9 cellular contexts compared by ENCODE assay signal in the genomic region with DNA sequence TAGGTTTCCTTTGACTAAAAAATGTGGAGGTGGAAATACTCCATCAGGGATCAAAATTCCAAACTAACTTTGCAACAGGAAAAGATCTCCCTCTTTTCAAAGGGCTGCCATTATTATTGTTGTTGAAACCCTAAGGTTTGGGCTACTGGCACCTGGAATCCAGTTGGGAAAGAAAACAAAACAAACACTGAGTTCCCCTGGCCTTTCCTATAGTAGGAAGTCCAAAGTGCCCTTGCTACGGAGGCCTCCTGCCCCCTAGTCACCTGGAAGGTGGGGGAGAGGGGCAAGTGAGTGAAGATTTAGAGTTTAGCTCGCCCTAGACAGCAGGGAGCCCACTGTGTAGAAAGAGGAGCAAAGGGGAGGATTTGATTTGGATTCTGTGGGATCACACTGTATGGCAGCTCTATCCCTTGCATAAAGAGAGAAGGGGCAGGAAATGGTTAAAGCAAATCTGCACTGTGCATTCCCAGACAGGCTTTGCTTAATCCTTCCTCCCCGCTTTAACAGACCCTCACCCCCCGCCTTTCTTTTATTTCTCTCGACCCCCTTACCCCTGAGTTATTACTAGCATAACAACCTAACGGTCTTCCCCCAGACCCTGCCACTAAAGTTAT. TPM values are rescaled to one million over a fixed set of nuclear protein-coding genes. Genes with fewer than 3 reads are reported as not detected.
A peak's percentile ranks its signal among the peaks of the same experiment; 100 is the strongest.
DNase-seq lines count a peak whose midpoint lies in the region; ATAC-seq, FAIRE-seq and TF ChIP-seq lines count a peak whose summit lies in the region.
"Had no signal": no experiment of that assay in that cellular context is flagged by ENCODE, and none has a peak within 500 bp of the region (broad histone marks: within the 10 kb centered on the region; RNA-seq: fewer than 3 reads in every experiment).

No MANE protein-coding gene starts in this region.

- no peak overlapping the region for H2AK5ac ChIP-seq in H1 (ENCODE audit: low read depth, low read length)

- no peaks in the 10 kb centered on the region for H3K36me3 Mint-ChIP-seq in CD8-positive, alpha-beta T cell

- H3K23ac ChIP-seq in H1 (ENCODE audit: insufficient read length): no peak overlapping the region

- H3K9me3 ChIP-seq in CD8-positive, alpha-beta T cell (ENCODE audit: low read length): no peaks in the 10 kb centered on the region
- H3K9me3 ChIP-seq in MM.1S (replicated peaks; ENCODE audit: insufficient read depth, low read length): no peaks in the 10 kb centered on the region
- H3K9me3 ChIP-seq in H1 (ENCODE audit: insufficient read depth in 2 of 2, low read depth in 1 of 2, low read length in 1 of 2): no peaks in the 10 kb centered on the region
- H3K9me3 ChIP-seq in osteoblast (ENCODE audit: low read depth, low read length): no peaks in the 10 kb centered on the region
- H3K9me3 ChIP-seq: neutrophil had no signal

- peaks cover 64% of the 10 kb centered on the region for H3K27me3 Mint-ChIP-seq in CD8-positive, alpha-beta T cell (ENCODE audit: low read depth)

- H3K4me2 ChIP-seq in MM.1S (ENCODE audit: low read depth, low read length) (peak overlapping the region; percentile 93), H1 (ENCODE audit: insufficient read depth in 1 of 2, low read depth in 2 of 2, low read length in 2 of 2) (peak overlapping the region; percentile 98 to 100), osteoblast (ENCODE audit: insufficient read depth, low read length) (peak overlapping the region; percentile 99)

- H3K27ac Mint-ChIP-seq in CD8-positive, alpha-beta T cell: no peak overlapping the region

- intact Hi-C loops in CD8-positive, alpha-beta T cell (cut with DNase I, micrococcal nuclease): no loop called here

- no peak overlapping the region for H3K14ac ChIP-seq in H1 (ENCODE audit: insufficient read length)

- no peaks in the 10 kb centered on the region for H3K36me3 ChIP-seq in CD8-positive, alpha-beta T cell (ENCODE audit: insufficient read depth, low read length)
- H3K36me3 ChIP-seq in MM.1S (replicated peaks; ENCODE audit: insufficient read depth, low read length) (no peaks in the 10 kb centered on the region), H1 (ENCODE audit: control insufficient read depth in 2 of 4, insufficient read depth in 4 of 4, low read length in 3 of 4) (no peaks in the 10 kb centered on the region), osteoblast (ENCODE audit: insufficient read depth, low read length) (no peaks in the 10 kb centered on the region)
- H3K36me3 ChIP-seq: neutrophil had no signal

- H3K9ac ChIP-seq in MM.1S (ENCODE audit: low read length): no peak overlapping the region; the same call in 1 of the 2 replicates
- H3K9ac ChIP-seq in H1 (replicated peaks in 1 of 4; ENCODE audit: extremely low read depth in 1 of 4, low read depth in 3 of 4, low read length in 3 of 4): no peak overlapping the region

- H3K9me2 ChIP-seq in MM.1S (replicated peaks; ENCODE audit: insufficient read depth, low read length): no peaks in the 10 kb centered on the region

- H3K79me2 ChIP-seq in MM.1S (ENCODE audit: low read length) (no peaks in the 10 kb centered on the region), H1 (ENCODE audit: control insufficient read depth in 1 of 2, insufficient read depth in 2 of 2, low read length in 2 of 2) (no peaks in the 10 kb centered on the region), osteoblast (ENCODE audit: insufficient read depth, low read length) (peaks cover 28% of the 10 kb centered on the region)

- DNase-seq in CD8-positive, alpha-beta T cell: no peak
- no peak for DNase-seq in MM.1S
- peak in 1 of 2 experiments; percentile 50 for DNase-seq in H1 (ENCODE audit: low read depth in 1 of 2, low spot score in 2 of 2)
- DNase-seq in osteoblast (ENCODE audit: insufficient read length, low spot score, missing footprints): peak; percentile 15
- no peak for DNase-seq in iPS-NIHi11 (ENCODE audit: low spot score)
- no peak for DNase-seq in AG08396 (ENCODE audit: low spot score)
- no peak for DNase-seq in HUDEP-2 (lab: John Stamatoyannopoulos, UW; ENCODE audit: unreplicated experiment in 76 of 76)

- no peak for TF ChIP-seq RAD21 in H1 (IDR thresholded peaks at IDR 0.05 in 1 of 2, conservative IDR thresholded peaks at IDR 0.05 in 1 of 2; ENCODE audit: low read depth in 2 of 2, low read length in 2 of 2)

- no peak for TF ChIP-seq POLR2A in H1 (IDR thresholded peaks at IDR 0.05; ENCODE audit: control extremely low read depth in 1 of 2, low read depth in 2 of 2, low read length in 2 of 2)

- H3K23me2 ChIP-seq in H1 (ENCODE audit: low read depth, low read length): peaks cover 24% of the 10 kb centered on the region

- TF ChIP-seq EP300 in H1 (IDR thresholded peaks at IDR 0.05; ENCODE audit: borderline replicate concordance in 1 of 2, low read depth in 2 of 2, low read length in 2 of 2): no peak

- H4K5ac ChIP-seq in H1 (ENCODE audit: insufficient read length, low read depth, low read length): no peak overlapping the region

- no peak overlapping the region for H3K4ac ChIP-seq in H1 (replicated peaks; ENCODE audit: insufficient read length, low read depth, low read length)

- H3K27me3 ChIP-seq in CD8-positive, alpha-beta T cell (ENCODE audit: insufficient read depth, low read length): peaks cover 30% of the 10 kb centered on the region
- H3K27me3 ChIP-seq in MM.1S (replicated peaks; ENCODE audit: insufficient read depth, low read length) (no peaks in the 10 kb centered on the region), H1 (replicated peaks in 1 of 4; ENCODE audit: control insufficient read depth in 3 of 4, extremely low read depth in 1 of 4, insufficient read depth in 3 of 4, low read length in 3 of 4) (peaks cover 8 to 35% (median 28%) of the 10 kb centered on the region in 4 experiments), osteoblast (ENCODE audit: insufficient read depth, low read length) (peaks cover 2% of the 10 kb centered on the region)

- no peak overlapping the region for H4K8ac ChIP-seq in H1 (ENCODE audit: extremely low read depth, insufficient read depth, low read length)

- peaks cover 37% of the 10 kb centered on the region for H3K4me1 Mint-ChIP-seq in CD8-positive, alpha-beta T cell (ENCODE audit: low read depth)

- H3K27ac ChIP-seq in CD8-positive, alpha-beta T cell (ENCODE audit: low read depth, low read length): no peak overlapping the region
- no peak overlapping the region for H3K27ac ChIP-seq in MM.1S (ENCODE audit: low read length)
- H3K27ac ChIP-seq in H1 (ENCODE audit: low read depth, low read length): no peak overlapping the region
- no peak overlapping the region for H3K27ac ChIP-seq in osteoblast (ENCODE audit: low read depth, low read length)
- H3K27ac ChIP-seq: neutrophil had no signal

- H4K91ac ChIP-seq in H1 (replicated peaks; ENCODE audit: insufficient read length, low read length): no peak overlapping the region

- H4K20me1 ChIP-seq in MM.1S (ENCODE audit: insufficient read depth, low read length) (no peaks in the 10 kb centered on the region), H1 (replicated peaks in 1 of 2; ENCODE audit: control insufficient read depth in 1 of 2, insufficient read depth in 2 of 2, low read length in 2 of 2) (peaks cover 3 to 8% of the 10 kb centered on the region in 2 experiments), osteoblast (ENCODE audit: insufficient read depth, low read length) (peaks cover 2% of the 10 kb centered on the region)

- no peaks in the 10 kb centered on the region; the same call in 1 of the 2 replicates for H3K79me1 ChIP-seq in H1 (ENCODE audit: low read depth, low read length)

- ATAC-seq in CD8-positive, alpha-beta T cell: no peak
- ATAC-seq in HG03095 (IDR thresholded peaks at IDR 0.05; ENCODE audit: unreplicated experiment): no peak

- H2BK120ac ChIP-seq in H1 (replicated peaks; ENCODE audit: low read depth, low read length): no peak overlapping the region

- POLR2A ChIA-PET in CD8-positive, alpha-beta T cell (lab: Charles Lee): no interaction called here
- POLR2A ChIA-PET in H1 (lab: Charles Lee; ENCODE audit: partially characterized antibody): no interaction called here

- H3K9me3 Mint-ChIP-seq in CD8-positive, alpha-beta T cell: no peaks in the 10 kb centered on the region

- peak overlapping the region; percentile 20; the same call in 1 of the 2 replicates for H2BK12ac ChIP-seq in H1 (ENCODE audit: low read depth, low read length)

- H2BK20ac ChIP-seq in H1 (ENCODE audit: low read length): 0 out of 2 replicates have a peak overlapping the region, but pooled peaks have one; percentile 44

- H3K4me1 ChIP-seq in CD8-positive, alpha-beta T cell (ENCODE audit: insufficient read depth, low read length): peaks cover 27% of the 10 kb centered on the region
- H3K4me1 ChIP-seq in MM.1S (ENCODE audit: low read length) (peaks cover 12% of the 10 kb centered on the region), H1 (replicated peaks in 1 of 4; ENCODE audit: control insufficient read depth in 3 of 4, insufficient read depth in 4 of 4, low read length in 3 of 4) (peaks cover 5 to 17% (median 7%) of the 10 kb centered on the region in 4 experiments; a peak in 6 of 7 replicates), osteoblast (ENCODE audit: insufficient read depth, low read length) (peaks cover 16% of the 10 kb centered on the region)

- peak overlapping the region; percentile 50 for H3K4me3 ChIP-seq in CD8-positive, alpha-beta T cell (ENCODE audit: low read depth, low read length)
- H3K4me3 ChIP-seq in MM.1S (ENCODE audit: low read length) (peak overlapping the region; percentile 92), H1 (ENCODE audit: extremely low read depth in 1 of 4, insufficient read depth in 2 of 4, low read depth in 3 of 4, low read length in 4 of 4) (peak overlapping the region; percentile 48 to 96 (median 78); a peak in 5 of 8 replicates), osteoblast (ENCODE audit: insufficient read depth, low read length) (peak overlapping the region; percentile 93)

- no peak for FAIRE-seq in H1 (lab: Jason Lieb, UNC)

- H2AFZ ChIP-seq in MM.1S (ENCODE audit: low read length) (peak overlapping the region; percentile 53), H1 (ENCODE audit: low read length) (no peak overlapping the region), osteoblast (ENCODE audit: low read length) (peak overlapping the region; percentile 94)

- peak overlapping the region; percentile 80 for H3K4me3 Mint-ChIP-seq in CD8-positive, alpha-beta T cell

- TF ChIP-seq CTCF in CD8-positive, alpha-beta T cell (IDR thresholded peaks at IDR 0.05): no peak
- TF ChIP-seq CTCF in MM.1S (IDR thresholded peaks at IDR 0.05; ENCODE audit: low read length) (no peak), H1 (IDR thresholded peaks at IDR 0.05; ENCODE audit: control extremely low read depth in 1 of 3, insufficient read depth in 1 of 3, low read depth in 1 of 3, low read length in 3 of 3) (no peak), osteoblast (IDR thresholded peaks at IDR 0.05; ENCODE audit: extremely low read depth, low read depth, low read length) (no peak)

- no peak overlapping the region for H3K56ac ChIP-seq in H1 (replicated peaks; ENCODE audit: insufficient read length, low read depth, low read length)

- peaks cover 9% of the 10 kb centered on the region; the same call in 1 of the 2 replicates for H3F3A ChIP-seq in MM.1S (ENCODE audit: insufficient read depth, low read length)

- WGBS in H1 (ENCODE audit: extremely low coverage in 1 of 2, insufficient coverage in 1 of 2, insufficient read length in 1 of 2, insufficient replicate concordance in 2 of 2, low coverage in 1 of 2, low lambda C conversion rate in 2 of 2, missing lambda C conversion rate in 1 of 2), 2 experiments: 8% methylated on average over 6 of the region's 6 CpGs; no CpG with 5 or more reads in 1 of the 2 experiments

- peak overlapping the region; percentile 83 for H3K18ac ChIP-seq in H1 (ENCODE audit: extremely low read depth, low read length)

- no peak overlapping the region for H2BK5ac ChIP-seq in H1 (ENCODE audit: low read depth, low read length)

- no peak overlapping the region for H2BK15ac ChIP-seq in H1 (ENCODE audit: low read length)

- CTCF ChIA-PET in CD8-positive, alpha-beta T cell (lab: Charles Lee): no interaction called here
- CTCF ChIA-PET in H1 (lab: Charles Lee; ENCODE audit: partially characterized antibody): interaction anchor here (0.7 to 4.8 kb wide), 22 partner anchors 8 to 499 kb away, joined by 3 to 29 read pairs (median 4); no protein-coding TSS in a partner anchor

RNA-seq across cellular contexts. Expression of a gene that starts 0.7 kb away (rescaled TPM):
- total RNA-seq in CD8-positive, alpha-beta T cell: not detected
- 5.0 and 5.3 TPM in 2 replicates for total RNA-seq in H1 (2021; fragmentation: NEBNext Ultra II Directional; extraction: Animal tissue kit (Norgen Biotek cat#: 25700))
- 0.78 and 1.3 TPM in 2 replicates for polyA plus RNA-seq in H1 (2011; rRNA removed)
- polyA plus RNA-seq in H1 (2011; cell fraction: cytosol; rRNA removed): 1.0 TPM
- polyA plus RNA-seq in H1 (2011; cell fraction: nucleus; rRNA removed): 2.5 TPM
- polyA plus RNA-seq in H1 (2012, experiment 1 of 2): 1.3 to 1.4 TPM (median 1.4 TPM) in 4 replicates
- polyA plus RNA-seq in H1 (2012, experiment 2 of 2): 0.07 TPM
- polyA plus RNA-seq in H1 (2013, experiment 1 of 2): 2.6 TPM
- 2.0 TPM for polyA plus RNA-seq in H1 (2013, experiment 2 of 2)
- polyA minus RNA-seq in H1 (2011; rRNA and poly(A)+ RNA removed): 8.6 and 20.5 TPM in 2 replicates
- polyA minus RNA-seq in H1 (2011; cell fraction: cytosol; rRNA and poly(A)+ RNA removed): 4.0 TPM
- 17.3 TPM for polyA minus RNA-seq in H1 (2011; cell fraction: nucleus; rRNA and poly(A)+ RNA removed)
- total RNA-seq in osteoblast: 27.9 and 31.2 TPM in 2 replicates
